In the genomic region with DNA sequence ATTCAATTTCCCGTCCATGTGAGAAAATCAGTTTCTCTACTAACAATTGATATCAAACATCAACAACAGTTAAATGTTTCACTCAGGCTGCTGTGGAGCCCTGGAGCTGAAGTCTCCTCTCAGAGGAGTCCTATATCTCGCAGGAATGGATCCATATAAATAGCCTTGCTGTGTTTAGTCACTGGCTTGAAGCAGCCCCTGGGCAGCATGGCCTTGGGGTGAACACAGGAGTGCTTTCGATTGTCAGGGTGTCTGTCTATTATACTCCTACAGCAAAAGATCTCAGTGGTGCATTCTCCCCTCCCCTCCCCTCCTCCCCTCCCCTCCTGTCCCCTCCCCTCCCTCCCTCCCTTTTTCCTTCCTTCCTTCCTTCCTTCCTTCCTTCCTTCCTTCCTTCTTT, we compare ENCODE assay signal across 5 cellular contexts.
"Had no signal": no experiment of that assay in that cellular context is flagged by ENCODE, and none has a peak within 500 bp of the region (broad histone marks: within the 10 kb centered on the region; RNA-seq: fewer than 3 reads in every experiment).

No MANE protein-coding gene starts in this region.

- DNase-seq: GM23248, H9, HCEC 1CT, KBM-7 had no signal

- H3K4me2 ChIP-seq: KMS-11 had no signal

- H3K9ac ChIP-seq: GM23248, KMS-11 had no signal

- H3K27ac ChIP-seq: GM23248, KMS-11 had no signal

- H2AFZ ChIP-seq: GM23248 had no signal

- H3K4me3 ChIP-seq: GM23248 had no signal
